Comparison of ENCODE assay signal across 20 cellular contexts in genomic region chr6:26089272-26089671, GRCh38. TPM values are rescaled to one million over a fixed set of nuclear protein-coding genes. Genes with fewer than 3 reads are reported as not detected.
DNase-seq lines count a peak whose midpoint lies in the region; ATAC-seq, FAIRE-seq and TF ChIP-seq lines count a peak whose summit lies in the region.
"Had no signal": no experiment of that assay in that cellular context is flagged by ENCODE, and none has a peak within 500 bp of the region (broad histone marks: within the 10 kb centered on the region; RNA-seq: fewer than 3 reads in every experiment).

No MANE protein-coding gene starts in this region.

- peaks cover 0 to 6% (median 2%) of the 10 kb centered on the region in 3 donors for H3K9me3 Mint-ChIP-seq in IgD-negative memory B cell
- no peaks in the 10 kb centered on the region for H3K9me3 Mint-ChIP-seq in neural progenitor cell
- H3K9me3 Mint-ChIP-seq: CD8-positive, alpha-beta memory T cell; type B pancreatic cell had no signal

- TF ChIP-seq POLR2A in A549 (IDR thresholded peaks at IDR 0.05; ENCODE audit: low read length), result no peak

- peaks cover 15% of the 10 kb centered on the region for H3K27me3 ChIP-seq in neural progenitor cell
- no peaks in the 10 kb centered on the region for H3K27me3 ChIP-seq in left lung
- H3K27me3 ChIP-seq: colonic mucosa had no signal

- peak overlapping the region; percentile 34 for H2AFZ ChIP-seq in neural progenitor cell (replicated peaks)

- CTCF ChIA-PET in A549 (lab: Yijun Ruan, JAX), result interaction anchor here (6.7 to 20.7 kb wide), 2 partner anchors 10 to 21 kb away, joined by 56 to 580 read pairs; no protein-coding TSS in a partner anchor

- H3K4me1 ChIP-seq in A549 (peaks cover 17% of the 10 kb centered on the region; the same call in 2 of the 3 replicates), neural progenitor cell (peaks cover 5% of the 10 kb centered on the region), left lung (peaks cover 10 to 27% of the 10 kb centered on the region in 2 donors)
- H3K4me1 ChIP-seq: colonic mucosa had no signal

- H3K9me3 ChIP-seq in A549 (no peaks in the 10 kb centered on the region), neural progenitor cell (ENCODE audit: low read depth) (no peaks in the 10 kb centered on the region), left lung (no peaks in the 10 kb centered on the region)
- H3K9me3 ChIP-seq: colonic mucosa had no signal

- H3K4me1 Mint-ChIP-seq in IgD-negative memory B cell (peaks cover 37 to 59% (median 44%) of the 10 kb centered on the region in 3 donors), neural progenitor cell (peaks cover 13% of the 10 kb centered on the region)

- ATAC-seq in A549 (no peak), left lung (no peak), HG03025 (IDR thresholded peaks at IDR 0.05; ENCODE audit: low FRiP score, unreplicated experiment) (no peak)

- H3K27ac ChIP-seq in A549 (peak overlapping the region; percentile 86 to 91; a peak in 4 of 6 replicates), neural progenitor cell (no peak overlapping the region), left lung (no peak overlapping the region)
- H3K27ac ChIP-seq: colonic mucosa, RWPE1, VCaP had no signal

- POLR2A ChIA-PET in A549 (lab: Yijun Ruan, JAX), result no interaction called here

- H3F3A ChIP-seq in neural progenitor cell (ENCODE audit: low read depth), result no peaks in the 10 kb centered on the region

- H3K27ac Mint-ChIP-seq in IgD-negative memory B cell, result peak overlapping the region in 1 of 3 donors; percentile 80
- H3K27ac Mint-ChIP-seq in neural progenitor cell, result no peak overlapping the region

- intact Hi-C loops in left lung (cut with DNase I), result no loop called here

- no peak for FAIRE-seq in A549 (lab: Jason Lieb, UNC)
- FAIRE-seq: endothelial cell of umbilical vein, islet of Langerhans had no signal

- H3K4me3 ChIP-seq in A549 (no peak overlapping the region), fibroblast of villous mesenchyme (ENCODE audit: low read depth, low read length) (no peak overlapping the region), neural progenitor cell (no peak overlapping the region), left lung (no peak overlapping the region)
- H3K4me3 ChIP-seq: colonic mucosa had no signal

- H3K27me3 Mint-ChIP-seq in IgD-negative memory B cell, result no peaks in the 10 kb centered on the region
- peaks cover 4% of the 10 kb centered on the region for H3K27me3 Mint-ChIP-seq in neural progenitor cell (ENCODE audit: insufficient read depth, low read depth)
- H3K27me3 Mint-ChIP-seq: type B pancreatic cell had no signal

- no peaks in the 10 kb centered on the region for H4K20me1 ChIP-seq in neural progenitor cell (ENCODE audit: low read depth)

- no peak overlapping the region for H3K9ac ChIP-seq in neural progenitor cell

- H3K4me3 Mint-ChIP-seq in IgD-negative memory B cell (peak overlapping the region in 3 of 4 donors; percentile 13 to 88 (median 61)), neural progenitor cell (no peak overlapping the region)

- DNase-seq in A549 (ENCODE audit: low read depth in 1 of 2, low spot score in 1 of 2), result no peak
- peak; percentile 33 for DNase-seq in fibroblast of villous mesenchyme (ENCODE audit: low read depth)
- DNase-seq in neural progenitor cell (ENCODE audit: low spot score), result no peak
- DNase-seq in retina, result no peak
- DNase-seq in left lung, result no peak
- DNase-seq in cerebellum (ENCODE audit: low spot score), result no peak
- DNase-seq: activated gamma-delta T cell; aorta; CD8-positive, alpha-beta memory T cell; colonic mucosa; KBM-7; NCI-H1092 treated with DMSO at 0.1 percent for 48 hours; NCI-H2171 treated with DMSO at 0.1 percent for 48 hours had no signal

- H3K4me2 ChIP-seq in A549 (peak overlapping the region; percentile 81; the same call in 2 of the 3 replicates), neural progenitor cell (no peak overlapping the region)

- TF ChIP-seq EP300 in A549 (IDR thresholded peaks at IDR 0.05), result no peak

- no peaks in the 10 kb centered on the region for H3K79me2 ChIP-seq in neural progenitor cell (ENCODE audit: low read depth)

- H3K36me3 ChIP-seq in neural progenitor cell (no peaks in the 10 kb centered on the region), left lung (no peaks in the 10 kb centered on the region)
- H3K36me3 ChIP-seq: colonic mucosa had no signal

- H3K36me3 Mint-ChIP-seq in IgD-negative memory B cell (peaks cover 4% of the 10 kb centered on the region), neural progenitor cell (no peaks in the 10 kb centered on the region)
- H3K36me3 Mint-ChIP-seq: type B pancreatic cell had no signal

- TF ChIP-seq CTCF in A549 (IDR thresholded peaks at IDR 0.05) (no peak), fibroblast of villous mesenchyme (IDR thresholded peaks at IDR 0.05; ENCODE audit: insufficient read depth, low read depth, low read length) (no peak), neural progenitor cell (IDR thresholded peaks at IDR 0.05) (no peak), left lung (IDR thresholded peaks at IDR 0.05) (no peak)

- TF ChIP-seq RAD21 in A549 (conservative IDR thresholded peaks at IDR 0.05 in 1 of 2, IDR thresholded peaks at IDR 0.05 in 1 of 2), result no peak

- WGBS in A549 (ENCODE audit: missing lambda C conversion rate), result 76% methylated on average over 2 of the region's 2 CpGs

TF ChIP-seq in A549, 52 proteins besides CTCF, POLR2A, EP300 and RAD21:
- no peak for TF ChIP-seq BHLHE40 (IDR thresholded peaks at IDR 0.05; ENCODE audit: low read depth, low read length)
- TF ChIP-seq POLR2AphosphoS2 (conservative IDR thresholded peaks at IDR 0.05; ENCODE audit: low read length), result no peak
- TF ChIP-seq GATA3 (IDR thresholded peaks at IDR 0.05; ENCODE audit: borderline replicate concordance), result no peak
- no peak for TF ChIP-seq NPAS2 (CRISPR knock-in tag; IDR thresholded peaks at IDR 0.05; ENCODE audit: borderline replicate concordance)
- TF ChIP-seq, protein P1, sequence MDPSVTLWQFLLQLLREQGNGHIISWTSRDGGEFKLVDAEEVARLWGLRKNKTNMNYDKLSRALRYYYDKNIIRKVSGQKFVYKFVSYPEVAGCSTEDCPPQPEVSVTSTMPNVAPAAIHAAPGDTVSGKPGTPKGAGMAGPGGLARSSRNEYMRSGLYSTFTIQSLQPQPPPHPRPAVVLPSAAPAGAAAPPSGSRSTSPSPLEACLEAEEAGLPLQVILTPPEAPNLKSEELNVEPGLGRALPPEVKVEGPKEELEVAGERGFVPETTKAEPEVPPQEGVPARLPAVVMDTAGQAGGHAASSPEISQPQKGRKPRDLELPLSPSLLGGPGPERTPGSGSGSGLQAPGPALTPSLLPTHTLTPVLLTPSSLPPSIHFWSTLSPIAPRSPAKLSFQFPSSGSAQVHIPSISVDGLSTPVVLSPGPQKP (IDR thresholded peaks at IDR 0.05; ENCODE audit: low read depth, low read length), result no peak
- TF ChIP-seq EHF (CRISPR knock-in tag; IDR thresholded peaks at IDR 0.05), result no peak
- no peak for TF ChIP-seq NR3C1 (IDR thresholded peaks at IDR 0.05)
- TF ChIP-seq ZC3H11A (IDR thresholded peaks at IDR 0.05), result no peak

RNA-seq across cellular contexts. Expression of gene HFE, which starts 2.0 kb away (rescaled TPM):
- polyA plus RNA-seq in A549 (2011; rRNA removed), result 31.7 and 35.9 TPM in 2 replicates
- 14.3 and 14.8 TPM in 2 replicates for polyA plus RNA-seq in A549 (2012; cell fraction: cytosol; rRNA removed)
- 16.5 and 16.8 TPM in 2 replicates for polyA plus RNA-seq in A549 (2012; cell fraction: nucleus; rRNA removed)
- 15.5 to 19.9 TPM (median 18.1 TPM) in 3 replicates for polyA plus RNA-seq in A549 (2017; fragmentation: RNase III; extraction: RNeasy Plus Mini Kit Qiagen cat#74134 plus additional on column Dnase treatment)
- 25.1 and 35.6 TPM in 2 replicates for polyA minus RNA-seq in A549 (2011; rRNA and poly(A)+ RNA removed)
- 7.2 TPM for polyA plus RNA-seq in IgD-negative memory B cell
- total RNA-seq in fibroblast of villous mesenchyme, result 7.4 and 15.5 TPM in 2 replicates
- 0.43 and 1.5 TPM in 2 replicates for total RNA-seq in neural progenitor cell (ENCODE audit: low replicate concordance)
- total RNA-seq in left lung, result 10 to 100 TPM; 11.8 to 12.7 TPM
- total RNA-seq in cerebellum, result 1.5 TPM

Comparison
In these comparisons a context has a peak if more than half of its experiments do, and no peak if none do; other contexts are left out.
1. H3K27ac ChIP-seq: peak in A549 (2 of 2); none in neural progenitor cell (single experiment) and left lung (0 of 2).